ENCODE assay signal across 21 cellular contexts in genomic region chr3:160049038-160049437, GRCh38.
"Had no signal": no experiment of that assay in that cellular context is flagged by ENCODE, and none has a peak within 500 bp of the region (broad histone marks: within the 10 kb centered on the region; RNA-seq: fewer than 3 reads in every experiment).

No MANE protein-coding gene starts in this region.

- ATAC-seq: effector memory CD8-positive, alpha-beta T cell; gastroesophageal sphincter; left lobe of liver; natural killer cell; psoas muscle; right lobe of liver; stimulated activated memory B cell treated with anti-CD40 and anti-IgM and Interleukin-4, amounts not matched to agents 10 μg/mL and 1 μg/mL and 100 μg/mL, for 72 hours had no signal

- H3K4me3 ChIP-seq: esophagus squamous epithelium, gastroesophageal sphincter, ovary, psoas muscle, right lobe of liver, spleen, tibial artery had no signal

- H3K27ac ChIP-seq: esophagus squamous epithelium, ovary, psoas muscle, right lobe of liver, spleen, tibial artery had no signal

- H3K4me1 ChIP-seq: psoas muscle, spleen had no signal

- H3K27me3 Mint-ChIP-seq: stimulated activated memory B cell treated with anti-CD40 and anti-IgM and Interleukin-4, amounts not matched to agents 10 μg/mL and 1 μg/mL and 100 μg/mL, for 72 hours; stimulated activated naive CD8-positive, alpha-beta T cell treated with anti-CD3 and anti-CD28 coated beads, Interleukin-15, Interleukin-2, amounts not matched to agents 100 ng/mL and 50 ng/mL, for 24 hours had no signal

- H3K27me3 ChIP-seq: esophagus squamous epithelium, gastroesophageal sphincter, ovary, right lobe of liver, spleen, tibial artery had no signal

- H3K36me3 ChIP-seq: esophagus squamous epithelium, gastroesophageal sphincter, ovary, right lobe of liver, spleen, tibial artery had no signal

- H3K9me3 ChIP-seq: esophagus squamous epithelium, gastroesophageal sphincter, ovary, psoas muscle, right lobe of liver, spleen, tibial artery had no signal

- DNase-seq: effector memory CD8-positive, alpha-beta T cell; esophagus squamous epithelium; foreskin fibroblast; glutamatergic neuron; islet precursor cell; mammary epithelial cell; natural killer cell; nucleus accumbens; ovary; psoas muscle; right lobe of liver; spleen; stimulated activated CD4-positive, alpha-beta T cell treated with anti-CD3 and anti-CD28 coated beads, Interleukin-15, amount 100 ng/mL, for 24 hours; stimulated activated CD4-positive, alpha-beta T cell treated with anti-CD3 and anti-CD28 coated beads, Interleukin-1b, Interleukin-23, amount 100 ng/mL, for 48 hours; stimulated activated CD4-positive, alpha-beta T cell treated with anti-CD3 and anti-CD28 coated beads, Interleukin-4, amount 100 ng/mL, for 24 hours; tibial artery had no signal

- H3K4me1 Mint-ChIP-seq: neural crest cell; stimulated activated memory B cell treated with anti-CD40 and anti-IgM and Interleukin-4, amounts not matched to agents 10 μg/mL and 1 μg/mL and 100 μg/mL, for 72 hours had no signal

- H3K9me3 Mint-ChIP-seq: effector memory CD8-positive, alpha-beta T cell; natural killer cell; stimulated activated memory B cell treated with anti-CD40 and anti-IgM and Interleukin-4, amounts not matched to agents 10 μg/mL and 1 μg/mL and 100 μg/mL, for 72 hours had no signal

- H3K36me3 Mint-ChIP-seq: natural killer cell; stimulated activated memory B cell treated with anti-CD40 and anti-IgM and Interleukin-4, amounts not matched to agents 10 μg/mL and 1 μg/mL and 100 μg/mL, for 72 hours had no signal

- H3K27ac Mint-ChIP-seq: effector memory CD8-positive, alpha-beta T cell; natural killer cell; stimulated activated memory B cell treated with anti-CD40 and anti-IgM and Interleukin-4, amounts not matched to agents 10 μg/mL and 1 μg/mL and 100 μg/mL, for 72 hours; stimulated activated naive CD8-positive, alpha-beta T cell treated with anti-CD3 and anti-CD28 coated beads, Interleukin-15, Interleukin-2, amounts not matched to agents 100 ng/mL and 50 ng/mL, for 24 hours had no signal

- H3K4me3 Mint-ChIP-seq: effector memory CD8-positive, alpha-beta T cell; natural killer cell; neural crest cell; stimulated activated memory B cell treated with anti-CD40 and anti-IgM and Interleukin-4, amounts not matched to agents 10 μg/mL and 1 μg/mL and 100 μg/mL, for 72 hours; stimulated activated naive CD8-positive, alpha-beta T cell treated with anti-CD3 and anti-CD28 coated beads, Interleukin-15, Interleukin-2, amounts not matched to agents 100 ng/mL and 50 ng/mL, for 24 hours had no signal
